Comparison of ENCODE assay signal across 8 cellular contexts in genomic region chrX:154373340-154374306, GRCh38. TPM values are rescaled to one million over a fixed set of nuclear protein-coding genes. Genes with fewer than 3 reads are reported as not detected.
DNase-seq lines count a peak whose midpoint lies in the region; ATAC-seq and TF ChIP-seq lines count a peak whose summit lies in the region.

No MANE protein-coding gene starts in this region.

- in situ Hi-C loops in SK-MEL-5 (cut with HindIII; ENCODE audit: low pct_unique_long_range_greater_than_20kb, low sequenced_read_pairs) = no loop called here

- H3K4me3 ChIP-seq in mucosa of rectum (ENCODE audit: low read length in 2 of 2) = peak overlapping the region; percentile 25 to 57

- no peaks in the 10 kb centered on the region for H3K9me3 ChIP-seq in mucosa of rectum (ENCODE audit: control insufficient read depth in 2 of 2, low read length in 2 of 2)

- no peaks in the 10 kb centered on the region for H3K36me3 ChIP-seq in mucosa of rectum (ENCODE audit: control insufficient read depth in 2 of 2, insufficient read depth in 2 of 2, low read length in 2 of 2)

- peaks cover 15 to 17% of the 10 kb centered on the region in 2 donors for H3K4me1 ChIP-seq in mucosa of rectum (ENCODE audit: control insufficient read depth in 2 of 2, insufficient read depth in 2 of 2, low read length in 2 of 2)

- peaks cover 5 to 14% of the 10 kb centered on the region in 2 donors for H3K27me3 ChIP-seq in mucosa of rectum (ENCODE audit: control insufficient read depth in 2 of 2, insufficient read depth in 2 of 2, low read length in 2 of 2)

- TF ChIP-seq CTCF in LNCAP (IDR thresholded peaks at IDR 0.05) = peak; percentile 81

- DNase-seq in NCI-H187 (lab: John Stamatoyannopoulos, UW) = peak; percentile 39 to 77
- no peak for DNase-seq in NCI-H187 treated with DMSO at 0.1 percent for 48 hours (lab: John Stamatoyannopoulos, UW)
- DNase-seq in SK-MEL-5 (ENCODE audit: low read depth, low spot score) = peak; percentile 70
- peak; percentile 65 for DNase-seq in epidermal melanocyte (ENCODE audit: insufficient read length, low spot score)
- DNase-seq in ureter (ENCODE audit: low spot score) = peak; percentile 75

- ATAC-seq in HG02588 (IDR thresholded peaks at IDR 0.05; ENCODE audit: unreplicated experiment) = no peak

- peak overlapping the region; percentile 34 to 61 for H3K9ac ChIP-seq in mucosa of rectum (ENCODE audit: low read depth in 1 of 2, low read length in 2 of 2)

- H3K27ac ChIP-seq in mucosa of rectum (ENCODE audit: low read depth in 2 of 2, low read length in 2 of 2) = peak overlapping the region; percentile 43 to 76

RNA-seq across cellular contexts. Expression of gene FLNA, which starts 0.8 kb away (rescaled TPM):
- 108 and 138 TPM in 2 replicates for total RNA-seq in SK-MEL-5 (2014; rRNA removed; shearing (Covaris generic))
- polyA plus RNA-seq in SK-MEL-5 (2015; cell fraction: cytosol; rRNA removed) = 114 and 154 TPM in 2 replicates
- polyA plus RNA-seq in SK-MEL-5 (2015; cell fraction: nucleus; rRNA removed) = 164 and 180 TPM in 2 replicates
- total RNA-seq in ureter = 2,361 TPM

RNA-seq across cellular contexts. Expression of gene EMD, which starts 5.5 kb away (rescaled TPM):
- total RNA-seq in SK-MEL-5 (2014; rRNA removed; shearing (Covaris generic)) = 15.4 and 21.3 TPM in 2 replicates
- polyA plus RNA-seq in SK-MEL-5 (2015; cell fraction: cytosol; rRNA removed) = 66.5 and 77.3 TPM in 2 replicates
- polyA plus RNA-seq in SK-MEL-5 (2015; cell fraction: nucleus; rRNA removed) = 119 and 130 TPM in 2 replicates
- 80.4 TPM for total RNA-seq in ureter

RNA-seq across cellular contexts. Expression of gene RPL10, which starts 24.6 kb away (rescaled TPM):
- total RNA-seq in SK-MEL-5 (2014; rRNA removed; shearing (Covaris generic)) = 3,421 and 3,578 TPM in 2 replicates
- 4,659 and 5,421 TPM in 2 replicates for polyA plus RNA-seq in SK-MEL-5 (2015; cell fraction: cytosol; rRNA removed)
- 1,251 and 1,421 TPM in 2 replicates for polyA plus RNA-seq in SK-MEL-5 (2015; cell fraction: nucleus; rRNA removed)
- total RNA-seq in ureter = 3,238 TPM

RNA-seq across cellular contexts. Expression of gene DNASE1L1, which starts 35.4 kb away (rescaled TPM):
- 53.4 and 56.8 TPM in 2 replicates for total RNA-seq in SK-MEL-5 (2014; rRNA removed; shearing (Covaris generic))
- 70.7 and 87.8 TPM in 2 replicates for polyA plus RNA-seq in SK-MEL-5 (2015; cell fraction: cytosol; rRNA removed)
- polyA plus RNA-seq in SK-MEL-5 (2015; cell fraction: nucleus; rRNA removed) = 38.6 and 38.8 TPM in 2 replicates
- 27.0 TPM for total RNA-seq in ureter

RNA-seq across cellular contexts. Expression of gene TAFAZZIN, which starts 37.7 kb away (rescaled TPM):
- 17.6 and 25.3 TPM in 2 replicates for total RNA-seq in SK-MEL-5 (2014; rRNA removed; shearing (Covaris generic))
- polyA plus RNA-seq in SK-MEL-5 (2015; cell fraction: cytosol; rRNA removed) = 18.6 and 20.8 TPM in 2 replicates
- polyA plus RNA-seq in SK-MEL-5 (2015; cell fraction: nucleus; rRNA removed) = 407 and 423 TPM in 2 replicates
- total RNA-seq in ureter = 49.5 TPM

Comparison
In these comparisons a context has a peak if more than half of its experiments do, and no peak if none do; other contexts are left out.
1. RNA of gene FLNA, which starts 0.8 kb away (total RNA-seq): 2,361 TPM in ureter (single experiment); 108 to 138 TPM in SK-MEL-5; every median in the first group is over 10 times any median in the second.